ENCODE assay signal across 18 cellular contexts in genomic region chr17:5203908-5204294, GRCh38. TPM values are rescaled to one million over a fixed set of nuclear protein-coding genes. Genes with fewer than 3 reads are reported as not detected.
DNase-seq lines count a peak whose midpoint lies in the region; ATAC-seq and TF ChIP-seq lines count a peak whose summit lies in the region.
"Had no signal": no experiment of that assay in that cellular context is flagged by ENCODE, and none has a peak within 500 bp of the region (broad histone marks: within the 10 kb centered on the region; RNA-seq: fewer than 3 reads in every experiment).

No MANE protein-coding gene starts in this region.

- peak; percentile 56 to 78 for ATAC-seq in activated T-cell treated with anti-CD3 and anti-CD28 coated beads, Interleukin-2, amount 50 U/mL, for 72 hours (replicated peaks in 1 of 2)
- peak in 1 of 2 donors; percentile 68 for ATAC-seq in stimulated activated naive B cell treated with anti-CD40 and anti-IgM and Interleukin-4, amounts not matched to agents 10 μg/mL and 1 μg/mL and 100 μg/mL, for 72 hours (replicated peaks)
- no peak for ATAC-seq in GM21825 (IDR thresholded peaks at IDR 0.05; ENCODE audit: unreplicated experiment)
- ATAC-seq: activated naive CD8-positive, alpha-beta T cell treated with anti-CD3 and anti-CD28 coated beads, Interleukin-2, amount 50 U/mL, for 24 hours; right cardiac atrium; stimulated activated naive CD8-positive, alpha-beta T cell treated with anti-CD3 and anti-CD28 coated beads, Interleukin-15, Interleukin-2, amounts not matched to agents 100 U/mL and 50 U/mL, for 24 hours; T-cell had no signal

- no peak overlapping the region for H3K27ac Mint-ChIP-seq in activated T-cell treated with anti-CD3 and anti-CD28 coated beads, Interleukin-2, amount 50 U/mL, for 72 hours
- H3K27ac Mint-ChIP-seq in stimulated activated naive B cell treated with anti-CD40 and anti-IgM and Interleukin-4, amounts not matched to agents 10 μg/mL and 1 μg/mL and 100 μg/mL, for 72 hours = peak overlapping the region; percentile 89
- H3K27ac Mint-ChIP-seq: activated naive CD8-positive, alpha-beta T cell treated with anti-CD3 and anti-CD28 coated beads, Interleukin-2, amount 50 U/mL, for 24 hours; nephron progenitor cell; T-cell had no signal

- no peak overlapping the region for H3K4me3 Mint-ChIP-seq in activated T-cell treated with anti-CD3 and anti-CD28 coated beads, Interleukin-2, amount 50 U/mL, for 72 hours
- no peak overlapping the region for H3K4me3 Mint-ChIP-seq in stimulated activated naive B cell treated with anti-CD40 and anti-IgM and Interleukin-4, amounts not matched to agents 10 μg/mL and 1 μg/mL and 100 μg/mL, for 72 hours
- H3K4me3 Mint-ChIP-seq: activated naive CD8-positive, alpha-beta T cell treated with anti-CD3 and anti-CD28 coated beads, Interleukin-2, amount 50 U/mL, for 24 hours; nephron progenitor cell; T-cell had no signal

- no peak for DNase-seq in activated T-cell treated with anti-CD3 and anti-CD28 coated beads, Interleukin-2, amount 50 U/mL, for 72 hours
- DNase-seq in activated T-cell treated with anti-CD3 and anti-CD28 coated beads, Interleukin-2, amount 50 U/mL, for 48 hours = no peak
- DNase-seq in RPMI7951 (ENCODE audit: low read depth) (peak; percentile 41), fibroblast of mammary gland (ENCODE audit: low read depth) (peak; percentile 89)
- no peak for DNase-seq in stimulated activated naive B cell treated with anti-CD40 and anti-IgM and Interleukin-4, amounts not matched to agents 10 μg/mL and 1 μg/mL and 100 μg/mL, for 72 hours
- no peak for DNase-seq in stimulated activated naive CD4-positive, alpha-beta T cell (lab: John Stamatoyannopoulos, UW)
- no peak for DNase-seq in activated CD4-positive, CD25-positive, alpha-beta regulatory T cell treated with anti-CD3 and anti-CD28 coated beads, Interleukin-2, amount 50 U/mL, for 72 hours
- DNase-seq: activated CD4-positive, CD25-positive, alpha-beta regulatory T cell; activated naive CD8-positive, alpha-beta T cell treated with anti-CD3 and anti-CD28 coated beads, Interleukin-2, amount 50 U/mL, for 24 hours; NCI-H146; NCI-H510A; nephron progenitor cell; Peyer's patch; right cardiac atrium; stimulated activated naive CD8-positive, alpha-beta T cell treated with anti-CD3 and anti-CD28 coated beads, Interleukin-15, Interleukin-2, amounts not matched to agents 100 U/mL and 50 U/mL, for 24 hours; T-cell had no signal

- H3K27me3 Mint-ChIP-seq in activated T-cell treated with anti-CD3 and anti-CD28 coated beads, Interleukin-2, amount 50 U/mL, for 72 hours (ENCODE audit: low read depth) = no peaks in the 10 kb centered on the region
- H3K27me3 Mint-ChIP-seq in stimulated activated naive B cell treated with anti-CD40 and anti-IgM and Interleukin-4, amounts not matched to agents 10 μg/mL and 1 μg/mL and 100 μg/mL, for 72 hours = no peaks in the 10 kb centered on the region
- H3K27me3 Mint-ChIP-seq: activated naive CD8-positive, alpha-beta T cell treated with anti-CD3 and anti-CD28 coated beads, Interleukin-2, amount 50 U/mL, for 24 hours; T-cell had no signal

- H3K9me3 Mint-ChIP-seq in activated T-cell treated with anti-CD3 and anti-CD28 coated beads, Interleukin-2, amount 50 U/mL, for 72 hours = peaks cover 6% of the 10 kb centered on the region in 2 donors
- peaks cover 7 to 19% of the 10 kb centered on the region in 2 donors for H3K9me3 Mint-ChIP-seq in stimulated activated naive B cell treated with anti-CD40 and anti-IgM and Interleukin-4, amounts not matched to agents 10 μg/mL and 1 μg/mL and 100 μg/mL, for 72 hours
- H3K9me3 Mint-ChIP-seq: activated naive CD8-positive, alpha-beta T cell treated with anti-CD3 and anti-CD28 coated beads, Interleukin-2, amount 50 U/mL, for 24 hours; T-cell had no signal

- peaks cover 6% of the 10 kb centered on the region in 2 donors for H3K36me3 Mint-ChIP-seq in activated T-cell treated with anti-CD3 and anti-CD28 coated beads, Interleukin-2, amount 50 U/mL, for 72 hours (ENCODE audit: insufficient read depth in 2 of 2)
- peaks cover 34 to 51% of the 10 kb centered on the region in 2 donors for H3K36me3 Mint-ChIP-seq in stimulated activated naive B cell treated with anti-CD40 and anti-IgM and Interleukin-4, amounts not matched to agents 10 μg/mL and 1 μg/mL and 100 μg/mL, for 72 hours

- peaks cover 9% of the 10 kb centered on the region for H3K4me1 Mint-ChIP-seq in activated T-cell treated with anti-CD3 and anti-CD28 coated beads, Interleukin-2, amount 50 U/mL, for 72 hours (ENCODE audit: low read depth)
- peaks cover 40 to 62% of the 10 kb centered on the region in 2 donors for H3K4me1 Mint-ChIP-seq in stimulated activated naive B cell treated with anti-CD40 and anti-IgM and Interleukin-4, amounts not matched to agents 10 μg/mL and 1 μg/mL and 100 μg/mL, for 72 hours
- H3K4me1 Mint-ChIP-seq: nephron progenitor cell had no signal

- H3K4me3 ChIP-seq in fibroblast of mammary gland (ENCODE audit: control insufficient read depth, low read depth, low read length) = no peak overlapping the region
- H3K4me3 ChIP-seq: lung, Peyer's patch had no signal

- TF ChIP-seq CTCF in fibroblast of mammary gland (conservative IDR thresholded peaks at IDR 0.05; ENCODE audit: control insufficient read depth, insufficient read depth, low read depth, low read length) = no peak

RNA-seq across cellular contexts. Expression of gene ZNF594, which starts 12.2 kb away (rescaled TPM):
- 1 to 10 TPM; 5.3 to 7.8 TPM for total RNA-seq in activated T-cell treated with anti-CD3 and anti-CD28 coated beads, Interleukin-2, amount 50 U/mL, for 72 hours
- total RNA-seq in RPMI7951 (2014; rRNA removed; shearing (Covaris generic)) = 4.4 and 4.7 TPM in 2 replicates

RNA-seq across cellular contexts. Expression of gene SCIMP, which starts 30.8 kb away (rescaled TPM):
- total RNA-seq in activated T-cell treated with anti-CD3 and anti-CD28 coated beads, Interleukin-2, amount 50 U/mL, for 72 hours = not detected
- not detected in 2 replicates for total RNA-seq in RPMI7951 (2014; rRNA removed; shearing (Covaris generic))

Comparison
In these comparisons a context has a peak if more than half of its experiments do, and no peak if none do; other contexts are left out.
1. DNase-seq: peak in RPMI7951 (single experiment) and fibroblast of mammary gland (single experiment); none in activated T-cell treated with anti-CD3 and anti-CD28 coated beads, Interleukin-2, amount 50 U/mL, for 72 hours (0 of 2), activated T-cell treated with anti-CD3 and anti-CD28 coated beads, Interleukin-2, amount 50 U/mL, for 48 hours (0 of 2), stimulated activated naive B cell treated with anti-CD40 and anti-IgM and Interleukin-4, amounts not matched to agents 10 μg/mL and 1 μg/mL and 100 μg/mL, for 72 hours (single experiment), stimulated activated naive CD4-positive, alpha-beta T cell (0 of 6) and activated CD4-positive, CD25-positive, alpha-beta regulatory T cell treated with anti-CD3 and anti-CD28 coated beads, Interleukin-2, amount 50 U/mL, for 72 hours (single experiment).